ENCODE assay signal across 8 cellular contexts in genomic region chr13:48220592-48221300, GRCh38. TPM values are rescaled to one million over a fixed set of nuclear protein-coding genes. Genes with fewer than 3 reads are reported as not detected.
DNase-seq lines count a peak whose midpoint lies in the region; ATAC-seq, FAIRE-seq and TF ChIP-seq lines count a peak whose summit lies in the region.
"Had no signal": no experiment of that assay in that cellular context is flagged by ENCODE, and none has a peak within 500 bp of the region (broad histone marks: within the 10 kb centered on the region; RNA-seq: fewer than 3 reads in every experiment).

No MANE protein-coding gene starts in this region.

- H3K79me2 ChIP-seq in OCI-LY7 (ENCODE audit: insufficient read depth, low read depth, low read length): no peaks in the 10 kb centered on the region

- H3K36me3 ChIP-seq in OCI-LY7 (ENCODE audit: insufficient read depth, low read length) (no peaks in the 10 kb centered on the region), esophagus muscularis mucosa (no peaks in the 10 kb centered on the region), skeletal muscle tissue (ENCODE audit: control insufficient read depth in 3 of 3, insufficient read depth in 3 of 3, low read length in 3 of 3) (no peaks in the 10 kb centered on the region)

- H3K9me3 ChIP-seq in OCI-LY7 (ENCODE audit: low read length) (no peaks in the 10 kb centered on the region), esophagus muscularis mucosa (no peaks in the 10 kb centered on the region), skeletal muscle tissue (ENCODE audit: control insufficient read depth in 3 of 3, low read length in 3 of 3) (no peaks in the 10 kb centered on the region)
- H3K9me3 ChIP-seq: body of pancreas had no signal

- H2AFZ ChIP-seq in OCI-LY7 (ENCODE audit: low read length): peak overlapping the region; percentile 54; the same call in 1 of the 2 replicates

- no peak for TF ChIP-seq CTCF in OCI-LY7 (conservative IDR thresholded peaks at IDR 0.05; ENCODE audit: low read length)
- no peak for TF ChIP-seq CTCF in esophagus muscularis mucosa (IDR thresholded peaks at IDR 0.05)

- H3K27me3 ChIP-seq in esophagus muscularis mucosa (no peaks in the 10 kb centered on the region), skeletal muscle tissue (ENCODE audit: control insufficient read depth in 3 of 3, insufficient read depth in 3 of 3, low read length in 3 of 3) (no peaks in the 10 kb centered on the region)
- H3K27me3 ChIP-seq: body of pancreas had no signal

- H3K4me3 ChIP-seq in OCI-LY7 (ENCODE audit: low read depth, low read length, poor library complexity, severe bottlenecking) (no peak overlapping the region), esophagus muscularis mucosa (no peak overlapping the region), skeletal muscle tissue (ENCODE audit: low read length in 3 of 3) (no peak overlapping the region)
- H3K4me3 ChIP-seq: body of pancreas had no signal

- ATAC-seq in GM21529 (IDR thresholded peaks at IDR 0.05; ENCODE audit: unreplicated experiment): no peak
- ATAC-seq in HG02981 (IDR thresholded peaks at IDR 0.05; ENCODE audit: unreplicated experiment): no peak
- no peak for ATAC-seq in GM18505 (IDR thresholded peaks at IDR 0.05; ENCODE audit: unreplicated experiment)
- ATAC-seq: body of pancreas had no signal

- no peaks in the 10 kb centered on the region for H3K9me2 ChIP-seq in OCI-LY7 (ENCODE audit: insufficient read depth, low read length)

- intact Hi-C loops in OCI-LY7 (cut with micrococcal nuclease; ENCODE audit: unreplicated experiment) (no loop called here), esophagus muscularis mucosa (cut with DNase I) (no loop called here)

- DNase-seq in GM18507 (ENCODE audit: extremely low spot score, insufficient read length, low read depth) (no peak), OCI-LY7 (ENCODE audit: low spot score) (no peak), esophagus muscularis mucosa (ENCODE audit: extremely low spot score) (no peak)

- TF ChIP-seq EP300 in esophagus muscularis mucosa (IDR thresholded peaks at IDR 0.05): no peak

- peaks cover 9% of the 10 kb centered on the region for H3K4me1 ChIP-seq in OCI-LY7 (ENCODE audit: insufficient read depth, low read length, poor library complexity, severe bottlenecking)
- H3K4me1 ChIP-seq in esophagus muscularis mucosa: peaks cover 4 to 21% (median 12%) of the 10 kb centered on the region in 4 donors
- peaks cover 0 to 5% (median 0%) of the 10 kb centered on the region in 3 donors for H3K4me1 ChIP-seq in skeletal muscle tissue (ENCODE audit: control insufficient read depth in 3 of 3, insufficient read depth in 3 of 3, low read length in 3 of 3)
- H3K4me1 ChIP-seq: body of pancreas had no signal

- H3K9ac ChIP-seq in skeletal muscle tissue (ENCODE audit: low read depth in 1 of 3, low read length in 3 of 3): no peak overlapping the region

- POLR2A ChIA-PET in OCI-LY7 (lab: Charles Lee): interaction anchor here (1.7 kb wide), 1 partner anchor 15 kb away, joined by 5 read pairs; no protein-coding TSS in a partner anchor

- no TSS peak for BruUV-seq in OCI-LY7 (replicated peaks; lab: Mats Ljungman, UMichigan)

- CTCF ChIA-PET in OCI-LY7 (lab: Charles Lee; ENCODE audit: unreplicated experiment): interaction anchor here (1.4 kb wide), 1 partner anchor 397 kb away, joined by 3 read pairs; no protein-coding TSS in a partner anchor

- FAIRE-seq in GM18507 (lab: Jason Lieb, UNC): peak; percentile 21

- TF ChIP-seq POLR2A in esophagus muscularis mucosa (IDR thresholded peaks at IDR 0.05; ENCODE audit: low read depth) (no peak), GM18505 (IDR thresholded peaks at IDR 0.05; ENCODE audit: borderline replicate concordance, extremely low read depth, insufficient read depth, insufficient read length) (no peak)

- H3K27ac ChIP-seq in OCI-LY7 (ENCODE audit: low read depth, low read length, poor library complexity, severe bottlenecking) (no peak overlapping the region), esophagus muscularis mucosa (replicated peaks in 1 of 4) (peak overlapping the region; percentile 30 to 75 (median 66)), skeletal muscle tissue (ENCODE audit: low read depth, low read length) (peak overlapping the region; percentile 21)

- 70% methylated on average over 5 of the region's 5 CpGs for WGBS in esophagus muscularis mucosa

- H3K4me2 ChIP-seq in OCI-LY7 (ENCODE audit: low read length): no peak overlapping the region

- no peaks in the 10 kb centered on the region for H4K20me1 ChIP-seq in OCI-LY7 (ENCODE audit: insufficient read depth, low read length)

RNA-seq across cellular contexts. Expression of gene ITM2B, which starts 12.3 kb away (rescaled TPM):
- 14.7 and 21.1 TPM in 2 replicates for total RNA-seq in OCI-LY7 (2014; rRNA removed; shearing (Covaris generic))
- total RNA-seq in OCI-LY7 (2022) (43.3 and 44.5 TPM in 2 replicates), esophagus muscularis mucosa (100 to 1,000 TPM; 299 to 343 (median 303) TPM), skeletal muscle tissue (75.2 TPM)
